ENCODE assay signal across 7 cellular contexts in the genomic region with DNA sequence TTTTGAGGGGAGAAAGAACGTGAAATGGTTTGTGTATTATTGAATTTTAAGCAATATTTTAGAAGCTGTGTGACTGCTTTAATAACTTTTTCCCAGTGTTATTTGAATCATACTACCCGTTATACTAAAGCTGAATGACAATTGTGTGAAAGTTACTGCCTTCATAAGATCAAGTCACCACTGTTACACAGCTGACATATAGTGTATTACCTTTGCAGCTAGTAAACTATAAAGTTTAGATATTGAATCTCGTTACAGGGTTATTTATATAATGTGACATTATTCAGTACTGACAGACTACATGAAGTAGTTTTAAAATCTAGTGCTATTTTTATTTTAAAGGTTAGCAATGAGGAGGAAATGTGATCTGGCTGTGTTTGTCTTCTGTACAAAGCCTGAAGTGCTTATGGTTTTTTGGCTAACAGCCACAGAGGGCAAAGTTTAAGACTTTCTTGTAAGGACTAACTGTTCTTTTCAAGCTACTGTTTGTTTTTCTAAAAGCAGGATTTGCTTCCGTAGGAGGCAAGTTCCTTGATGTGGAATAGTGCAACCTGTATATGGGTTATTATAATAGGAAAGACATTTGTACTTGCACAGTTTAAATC.
DNase-seq lines count a peak whose midpoint lies in the region; ATAC-seq and TF ChIP-seq lines count a peak whose summit lies in the region.
"Not testable (repeated sequence)": the region's sequence is repeated elsewhere in the genome, so short reads cannot be mapped to it uniquely, and the experiment has no call there.

No MANE protein-coding gene starts in this region.

- H3K4me3 ChIP-seq in adipocyte (ENCODE audit: low read length); sigmoid colon: not testable (repeated sequence)
- peak overlapping the region in 1 of 2 donors; percentile 13 for H3K4me3 ChIP-seq in duodenal mucosa (ENCODE audit: low read depth in 1 of 2, low read length in 2 of 2)

- TF ChIP-seq EP300 in sigmoid colon (IDR thresholded peaks at IDR 0.05) = peak in 1 of 4 donors; percentile 40

- DNase-seq in EH (ENCODE audit: low read depth) = peak; percentile 67
- peak; percentile 19 for DNase-seq in NCI-H2029 (lab: John Stamatoyannopoulos, UW)
- peak; percentile 66 for DNase-seq in adipocyte (ENCODE audit: low read depth)
- DNase-seq in Right ventricle myocardium superior, sigmoid colon: not testable (repeated sequence)
- DNase-seq in medulla oblongata (ENCODE audit: extremely low spot score) = peak; percentile 23

- H3K36me3 ChIP-seq in adipocyte (ENCODE audit: control insufficient read depth, insufficient read depth, low read length, severe bottlenecking) (peaks cover 17% of the 10 kb centered on the region), duodenal mucosa (ENCODE audit: control insufficient read depth in 1 of 2, insufficient read depth in 2 of 2, low read length in 2 of 2) (peaks cover 8 to 12% of the 10 kb centered on the region in 2 donors), sigmoid colon (peaks cover 0 to 21% (median 0%) of the 10 kb centered on the region in 4 donors)

- not testable (repeated sequence) for TF ChIP-seq CTCF in sigmoid colon (IDR thresholded peaks at IDR 0.05)

- H3K27me3 ChIP-seq in adipocyte (replicated peaks; ENCODE audit: control insufficient read depth, insufficient read depth, low read length); duodenal mucosa (ENCODE audit: control insufficient read depth in 1 of 2, insufficient read depth in 2 of 2, low read length in 2 of 2); sigmoid colon: not testable (repeated sequence)

- ATAC-seq in Right ventricle myocardium superior (ENCODE audit: poor library complexity) = peak; percentile 65

- intact Hi-C loops in Right ventricle myocardium superior (cut with DNase I) (loop anchor here (10.0 kb wide), 1 partner anchor 109 kb away; a partner anchor contains a TSS), sigmoid colon (cut with DNase I) (loop anchor here (10.0 kb wide), 1 partner anchor 109 kb away; a partner anchor contains a TSS)

- TF ChIP-seq POLR2A in sigmoid colon (IDR thresholded peaks at IDR 0.05) = not testable (repeated sequence)

- H3K4me1 ChIP-seq in adipocyte (ENCODE audit: control insufficient read depth, insufficient read depth, low read length) (peaks cover 26% of the 10 kb centered on the region), duodenal mucosa (ENCODE audit: control insufficient read depth in 1 of 2, insufficient read depth in 2 of 2, low read length in 2 of 2) (peaks cover 34 to 37% of the 10 kb centered on the region in 2 donors), sigmoid colon (peaks cover 0 to 24% (median 20%) of the 10 kb centered on the region in 4 donors)

- not testable (repeated sequence) for H3K9me3 ChIP-seq in adipocyte (ENCODE audit: control insufficient read depth, low read length); duodenal mucosa (ENCODE audit: control insufficient read depth in 1 of 2, low read length in 2 of 2); sigmoid colon

- H3K27ac ChIP-seq in duodenal mucosa (ENCODE audit: low read depth, low read length) (peak overlapping the region; percentile 5), sigmoid colon (peak overlapping the region; percentile 17 to 56 (median 48))

- 11 to 40% methylated on average over 4 of the region's 4 CpGs for WGBS in sigmoid colon, 2 donors

- not testable (repeated sequence) for H3K9ac ChIP-seq in adipocyte (ENCODE audit: low read length); duodenal mucosa (ENCODE audit: low read depth in 1 of 2, low read length in 2 of 2)
